14 cellular contexts compared by ENCODE assay signal in the genomic region with DNA sequence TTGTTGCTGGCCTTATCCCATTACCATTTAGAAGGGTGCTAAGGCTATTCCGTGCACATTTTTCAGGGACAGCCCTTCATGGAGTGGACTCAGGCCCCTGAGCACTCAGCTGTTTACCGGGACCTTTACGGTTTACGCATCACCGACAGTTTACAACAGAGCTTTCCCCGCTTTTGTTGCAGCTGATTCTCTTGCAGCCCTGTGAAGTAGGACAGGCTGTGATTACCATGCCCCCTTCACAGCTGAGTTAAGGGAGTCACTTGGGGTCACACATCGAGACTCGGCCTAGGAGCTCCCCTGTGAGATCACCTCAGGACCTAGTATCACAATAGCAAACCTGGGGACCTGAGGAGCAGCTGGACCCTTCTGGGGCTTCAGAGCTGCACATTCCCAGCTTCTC.
"Had no signal": no experiment of that assay in that cellular context is flagged by ENCODE, and none has a peak within 500 bp of the region (broad histone marks: within the 10 kb centered on the region; RNA-seq: fewer than 3 reads in every experiment).

No MANE protein-coding gene starts in this region.

- H3K36me3 ChIP-seq: left ventricle myocardium inferior, right atrium auricular region had no signal

- H3K27ac ChIP-seq: esophagus squamous epithelium, left ventricle myocardium inferior, right atrium auricular region, thoracic aorta, VCaP had no signal

- H3K4me3 ChIP-seq: esophagus squamous epithelium, hepatocyte, left ventricle myocardium inferior, right atrium auricular region, skin epidermis, thoracic aorta had no signal

- DNase-seq: activated CD4-positive, alpha-beta T cell treated with anti-CD3 and anti-CD28 coated beads for 1 hour; activated CD4-positive, alpha-beta T cell treated with anti-CD3 and anti-CD28 coated beads, Interleukin-2, amount 50 U/mL, for 48 hours; activated CD8-positive, alpha-beta memory T cell treated with anti-CD3 and anti-CD28 coated beads, Interleukin-2, amount 10 ng/mL, durations not matched to agents 7 days and 5 days; activated naive CD4-positive, alpha-beta T cell treated with anti-CD3 and anti-CD28 coated beads, Interleukin-2, amount 10 ng/mL, durations not matched to agents 7 days and 5 days; activated T-cell treated with anti-CD3 and anti-CD28 coated beads, Interleukin-2, amount 50 U/mL, for 24 hours; esophagus squamous epithelium; left ventricle myocardium inferior; naive B cell; T-cell had no signal

- ATAC-seq: activated CD8-positive, alpha-beta memory T cell treated with anti-CD3 and anti-CD28 coated beads, Interleukin-2, amount 10 ng/mL, durations not matched to agents 7 days and 5 days; T-cell had no signal

- H3K4me2 ChIP-seq: hepatocyte had no signal

- H3K9me3 ChIP-seq: esophagus squamous epithelium, left ventricle myocardium inferior, right atrium auricular region, thoracic aorta had no signal

- H3K27me3 ChIP-seq: esophagus squamous epithelium, hepatocyte, right atrium auricular region had no signal

- H3K4me1 ChIP-seq: right atrium auricular region had no signal
